In genomic region chr12:42145197-42145549, GRCh38 we compare ENCODE assay signal across 8 cellular contexts. TPM values are rescaled to one million over a fixed set of nuclear protein-coding genes. Genes with fewer than 3 reads are reported as not detected.
A peak's percentile ranks its signal among the peaks of the same experiment; 100 is the strongest.
DNase-seq lines count a peak whose midpoint lies in the region; ATAC-seq, FAIRE-seq and TF ChIP-seq lines count a peak whose summit lies in the region.

No MANE protein-coding gene starts in this region.

- peak overlapping the region; percentile 50 for H3K4me3 ChIP-seq in cardiac muscle cell
- peak overlapping the region; percentile 78 to 89 (median 82) for H3K4me3 ChIP-seq in esophagus muscularis mucosa
- H3K4me3 ChIP-seq in parathyroid adenoma (ENCODE audit: low read depth, low read length): peak overlapping the region; percentile 67

- H3K4me1 ChIP-seq in cardiac muscle cell (ENCODE audit: low read depth): peaks cover 20% of the 10 kb centered on the region
- peaks cover 15 to 32% (median 24%) of the 10 kb centered on the region in 4 donors for H3K4me1 ChIP-seq in esophagus muscularis mucosa
- H3K4me1 ChIP-seq in parathyroid adenoma: peaks cover 2% of the 10 kb centered on the region

- FAIRE-seq in RCC 7860 (lab: Jason Lieb, UNC): no peak

- no peaks in the 10 kb centered on the region for H3K27me3 ChIP-seq in cardiac muscle cell
- no peaks in the 10 kb centered on the region for H3K27me3 ChIP-seq in esophagus muscularis mucosa
- no peaks in the 10 kb centered on the region for H3K27me3 ChIP-seq in parathyroid adenoma (ENCODE audit: control insufficient read depth, insufficient read depth, low read length)

- H3K36me3 ChIP-seq in cardiac muscle cell (no peaks in the 10 kb centered on the region), esophagus muscularis mucosa (no peaks in the 10 kb centered on the region), parathyroid adenoma (ENCODE audit: control insufficient read depth, insufficient read depth, low read length) (no peaks in the 10 kb centered on the region)

- TF ChIP-seq CTCF in cardiac muscle cell (IDR thresholded peaks at IDR 0.05; ENCODE audit: low read depth, low read length): no peak
- TF ChIP-seq CTCF in esophagus muscularis mucosa (IDR thresholded peaks at IDR 0.05): no peak
- no peak for TF ChIP-seq CTCF in parathyroid adenoma (IDR thresholded peaks at IDR 0.05)

- peaks cover 15% of the 10 kb centered on the region for H3K79me2 ChIP-seq in parathyroid adenoma

- ATAC-seq in Right ventricle myocardium inferior: no peak
- ATAC-seq in GM18520 (IDR thresholded peaks at IDR 0.05; ENCODE audit: unreplicated experiment): no peak
- no peak for ATAC-seq in HG02970 (IDR thresholded peaks at IDR 0.05; ENCODE audit: low FRiP score, unreplicated experiment)
- ATAC-seq in HG03039 (IDR thresholded peaks at IDR 0.05; ENCODE audit: unreplicated experiment): no peak

- WGBS in esophagus muscularis mucosa: 29% methylated on average over 8 of the region's 8 CpGs

- intact Hi-C loops in Right ventricle myocardium inferior (cut with DNase I): loop anchor here (2.0 kb wide), 1 partner anchor 92 kb away; no protein-coding TSS in a partner anchor
- intact Hi-C loops in esophagus muscularis mucosa (cut with DNase I): loop anchor here (2.0 kb wide), 1 partner anchor 94 kb away; the partner anchor contains the start of gene YAF2

- H3K4me2 ChIP-seq in parathyroid adenoma (ENCODE audit: low read length): peak overlapping the region; percentile 90

- H3K9me3 ChIP-seq in cardiac muscle cell (ENCODE audit: low read depth) (no peaks in the 10 kb centered on the region), esophagus muscularis mucosa (no peaks in the 10 kb centered on the region), parathyroid adenoma (ENCODE audit: control insufficient read depth, low read length) (no peaks in the 10 kb centered on the region)

- DNase-seq in cardiac muscle cell (ENCODE audit: low read depth in 1 of 2, low spot score in 1 of 2): no peak
- no peak for DNase-seq in Right ventricle myocardium inferior (ENCODE audit: missing footprints)
- peak; percentile 9 for DNase-seq in RCC 7860 (ENCODE audit: low spot score)
- no peak for DNase-seq in esophagus muscularis mucosa (ENCODE audit: extremely low spot score)

- TF ChIP-seq EP300 in esophagus muscularis mucosa (IDR thresholded peaks at IDR 0.05): no peak

- H3K27ac ChIP-seq in cardiac muscle cell (peak overlapping the region; percentile 82), esophagus muscularis mucosa (replicated peaks in 1 of 4) (peak overlapping the region; percentile 87 to 95 (median 90)), parathyroid adenoma (peak overlapping the region; percentile 57)

- H3K9ac ChIP-seq in parathyroid adenoma: no peak overlapping the region

- peak overlapping the region; percentile 95 for H2AFZ ChIP-seq in parathyroid adenoma

- TF ChIP-seq POLR2A in esophagus muscularis mucosa (IDR thresholded peaks at IDR 0.05; ENCODE audit: low read depth): no peak

RNA-seq across cellular contexts. Expression of gene GXYLT1, which starts 0.5 kb away (rescaled TPM):
- 9.4 and 15.6 TPM in 2 replicates for total RNA-seq in cardiac muscle cell
- 6.9 and 8.7 TPM in 2 replicates for polyA plus RNA-seq in cardiac muscle cell
- total RNA-seq in Right ventricle myocardium inferior: 4.8 TPM
- total RNA-seq in esophagus muscularis mucosa: 10 to 100 TPM in 3 of 4 donors, 1 to 10 TPM in 1; 9.7 to 13.7 (median 12.1) TPM
